8 cellular contexts compared by ENCODE assay signal in genomic region chrX:109732780-109733657, GRCh38. TPM values are rescaled to one million over a fixed set of nuclear protein-coding genes. Genes with fewer than 3 reads are reported as not detected.
DNase-seq lines count a peak whose midpoint lies in the region; ATAC-seq and TF ChIP-seq lines count a peak whose summit lies in the region.

Gene ACSL4 (minus strand): TSS chrX:109733257. CDS start chrX:109683363, 49,894 bp downstream.

- no peaks in the 10 kb centered on the region for H3K9me3 ChIP-seq in neural cell (ENCODE audit: low read length)

- TF ChIP-seq EP300 in neural cell (conservative IDR thresholded peaks at IDR 0.05; ENCODE audit: poor library complexity, severe bottlenecking) = no peak

- peak within 1 kb of the TSS; percentile 81 for H3K9ac ChIP-seq in neural cell (ENCODE audit: low read length)

- peak within 1 kb of the TSS; percentile 69 for H2AFZ ChIP-seq in neural cell (ENCODE audit: low read depth, low read length)

- H3K36me3 ChIP-seq in neural cell (ENCODE audit: insufficient read depth, low read length) = no peaks in the 10 kb centered on the region

- H3K9me2 ChIP-seq in neural cell (ENCODE audit: insufficient read depth, low read length) = no peaks in the 10 kb centered on the region

- peak; percentile 87 for DNase-seq in Daoy (ENCODE audit: low read depth)
- DNase-seq in H4 (ENCODE audit: low spot score) = peak; percentile 66
- peak; percentile 87 for DNase-seq in M059J (ENCODE audit: low read depth)
- peak; percentile 72 for DNase-seq in SIG-M5 treated with dmso at 0.1 percent for 504 hours (lab: John Stamatoyannopoulos, UW; ENCODE audit: unreplicated experiment)
- peak; percentile 84 for DNase-seq in activated gamma-delta T cell (lab: John Stamatoyannopoulos, UW)
- peak; percentile 68 for DNase-seq in fibroblast of the conjunctiva (ENCODE audit: low read depth)
- DNase-seq in stimulated activated naive CD8-positive, alpha-beta T cell treated with anti-CD3 and anti-CD28 coated beads, Interleukin-15, amount 100 ng/mL, for 72 hours = peak; percentile 73 to 84

- TF ChIP-seq RAD21 in neural cell (conservative IDR thresholded peaks at IDR 0.05) = no peak

- peak within 1 kb of the TSS; percentile 48 for H3K4me2 ChIP-seq in neural cell (ENCODE audit: low read length)

- no peaks in the 10 kb centered on the region for H3K27me3 ChIP-seq in neural cell (ENCODE audit: insufficient read depth, low read depth, low read length)

- peaks cover 20% of the 10 kb centered on the region for H3K4me1 Mint-ChIP-seq in stimulated activated naive CD8-positive, alpha-beta T cell treated with anti-CD3 and anti-CD28 coated beads, Interleukin-15, amount 100 ng/mL, for 72 hours

- H4K20me1 ChIP-seq in neural cell (ENCODE audit: insufficient read depth) = no peaks in the 10 kb centered on the region

- H3K4me3 Mint-ChIP-seq in stimulated activated naive CD8-positive, alpha-beta T cell treated with anti-CD3 and anti-CD28 coated beads, Interleukin-15, amount 100 ng/mL, for 72 hours = peak within 1 kb of the TSS; percentile 89 to 96

- H3K27ac Mint-ChIP-seq in stimulated activated naive CD8-positive, alpha-beta T cell treated with anti-CD3 and anti-CD28 coated beads, Interleukin-15, amount 100 ng/mL, for 72 hours = peak within 1 kb of the TSS; percentile 94 to 99

- peaks cover 21% of the 10 kb centered on the region for H3K79me2 ChIP-seq in neural cell (replicated peaks; ENCODE audit: insufficient read depth, low read length)

- no peaks in the 10 kb centered on the region for H3F3A ChIP-seq in neural cell (ENCODE audit: insufficient read depth, low read length, poor library complexity, severe bottlenecking)

- no peaks in the 10 kb centered on the region for H3K27me3 Mint-ChIP-seq in stimulated activated naive CD8-positive, alpha-beta T cell treated with anti-CD3 and anti-CD28 coated beads, Interleukin-15, amount 100 ng/mL, for 72 hours

- H3K27ac ChIP-seq in neural cell (ENCODE audit: low read length) = peak within 1 kb of the TSS; percentile 81

- no peaks in the 10 kb centered on the region for H3K9me3 Mint-ChIP-seq in stimulated activated naive CD8-positive, alpha-beta T cell treated with anti-CD3 and anti-CD28 coated beads, Interleukin-15, amount 100 ng/mL, for 72 hours

- H3K4me3 ChIP-seq in neural cell (ENCODE audit: low read length) = peak within 1 kb of the TSS; percentile 86

- peak; percentile 88 for ATAC-seq in stimulated activated naive CD8-positive, alpha-beta T cell treated with anti-CD3 and anti-CD28 coated beads, Interleukin-15, amount 100 ng/mL, for 72 hours

- no peak for TF ChIP-seq CTCF in neural cell (IDR thresholded peaks at IDR 0.05; ENCODE audit: poor library complexity, severe bottlenecking)

TF ChIP-seq in neural cell, 6 proteins besides CTCF, POLR2A, EP300 and RAD21:
- TF ChIP-seq REST (IDR thresholded peaks at IDR 0.05; ENCODE audit: borderline replicate concordance) (no peak), SMC3 (conservative IDR thresholded peaks at IDR 0.05; ENCODE audit: poor library complexity) (no peak), TAF1 (IDR thresholded peaks at IDR 0.05; ENCODE audit: low read depth) (no peak), EZH2 (IDR thresholded peaks at IDR 0.05; ENCODE audit: borderline replicate concordance, insufficient read depth, low read length, poor library complexity, severe bottlenecking) (no peak), MXI1 (conservative IDR thresholded peaks at IDR 0.05; ENCODE audit: poor library complexity, severe bottlenecking) (peak; percentile 46), POLR2AphosphoS5 (IDR thresholded peaks at IDR 0.05) (peak; percentile 73)

RNA-seq across cellular contexts. Expression of gene ACSL4, which starts in this region (rescaled TPM):
- total RNA-seq in Daoy (2014; rRNA removed; shearing (Covaris generic)) = 66.1 and 81.0 TPM in 2 replicates
- total RNA-seq in H4 (2014; rRNA removed; shearing (Covaris generic)) = 46.6 and 59.7 TPM in 2 replicates
- total RNA-seq in M059J (2014; rRNA removed; shearing (Covaris generic)) = 107 and 142 TPM in 2 replicates
- 93.7 and 101 TPM in 2 replicates for polyA plus RNA-seq in neural cell
- polyA minus RNA-seq in neural cell = 210 and 219 TPM in 2 replicates

Comparison
In these comparisons a context has a peak if more than half of its experiments do, and no peak if none do; other contexts are left out.
1. Peak in every context shown above with its lines: DNase-seq, ATAC-seq, H3K4me3 ChIP-seq and H3K27ac ChIP-seq.